26 cellular contexts compared by ENCODE assay signal in genomic region chr5:65728219-65728618, GRCh38. TPM values are rescaled to one million over a fixed set of nuclear protein-coding genes. Genes with fewer than 3 reads are reported as not detected.
DNase-seq lines count a peak whose midpoint lies in the region; FAIRE-seq and TF ChIP-seq lines count a peak whose summit lies in the region.
"Had no signal": no experiment of that assay in that cellular context is flagged by ENCODE, and none has a peak within 500 bp of the region (broad histone marks: within the 10 kb centered on the region; RNA-seq: fewer than 3 reads in every experiment).

No MANE protein-coding gene starts in this region.

- BruUV-seq in mammary epithelial cell (replicated peaks; lab: Mats Ljungman, UMichigan) = no TSS peak

- in situ Hi-C loops in mammary epithelial cell (cut with MboI; ENCODE audit: low sequenced_read_pairs in 2 of 2) = no loop called here

- CTCF ChIA-PET in mammary epithelial cell (lab: Charles Lee; ENCODE audit: low non-redundant PET) = no interaction called here

- no peaks in the 10 kb centered on the region for H3K36me3 Mint-ChIP-seq in astrocyte (ENCODE audit: low read depth, unreplicated experiment)

- H3K36me3 ChIP-seq in mammary epithelial cell (ENCODE audit: insufficient read depth, low read length) (peaks cover 5% of the 10 kb centered on the region), breast epithelium (no peaks in the 10 kb centered on the region), astrocyte (ENCODE audit: insufficient read depth, low read length) (no peaks in the 10 kb centered on the region)

- H3K4me3 ChIP-seq in mammary epithelial cell (replicated peaks in 1 of 3; ENCODE audit: insufficient read depth in 1 of 3, low read depth in 2 of 3, low read length in 3 of 3) (no peak overlapping the region), breast epithelium (no peak overlapping the region), astrocyte (ENCODE audit: insufficient read depth, low read depth, low read length) (no peak overlapping the region), fibroblast of pulmonary artery (replicated peaks; ENCODE audit: low read depth, low read length) (no peak overlapping the region)
- H3K4me3 ChIP-seq: GM12878, PC-9, SJSA1 had no signal

- no peak for TF ChIP-seq CTCF in mammary epithelial cell (conservative IDR thresholded peaks at IDR 0.05 in 1 of 2, IDR thresholded peaks at IDR 0.05 in 1 of 2; ENCODE audit: extremely low read depth in 1 of 2, insufficient read depth in 1 of 2, low read depth in 1 of 2, low read length in 2 of 2)
- TF ChIP-seq CTCF in breast epithelium (IDR thresholded peaks at IDR 0.05) = no peak
- no peak for TF ChIP-seq CTCF in astrocyte (IDR thresholded peaks at IDR 0.05; ENCODE audit: insufficient read depth, low read depth, low read length)
- no peak for TF ChIP-seq CTCF in fibroblast of pulmonary artery (IDR thresholded peaks at IDR 0.05; ENCODE audit: low read length, missing control alignments)

- H3K4me3 Mint-ChIP-seq in astrocyte (ENCODE audit: unreplicated experiment) = no peak overlapping the region
- H3K4me3 Mint-ChIP-seq: CD4-positive, CD25-positive, alpha-beta regulatory T cell had no signal

- H3K4me2 ChIP-seq in mammary epithelial cell (ENCODE audit: insufficient read depth, low read depth, low read length) (peak overlapping the region; percentile 6), astrocyte (ENCODE audit: low read length) (peak overlapping the region; percentile 3)
- H3K4me2 ChIP-seq: PC-9 had no signal

- no peak overlapping the region for H3K9ac ChIP-seq in mammary epithelial cell (ENCODE audit: insufficient read depth, low read length)
- H3K9ac ChIP-seq in astrocyte (ENCODE audit: low read length) = no peak overlapping the region

- no peak for TF ChIP-seq POLR2A in breast epithelium (IDR thresholded peaks at IDR 0.05)

- H3K9me3 ChIP-seq in mammary epithelial cell (replicated peaks; ENCODE audit: insufficient read depth, low read length) (no peaks in the 10 kb centered on the region), breast epithelium (no peaks in the 10 kb centered on the region), astrocyte (ENCODE audit: insufficient read depth, low read depth, low read length) (no peaks in the 10 kb centered on the region)
- H3K9me3 ChIP-seq: SJSA1 had no signal

- peaks cover 2% of the 10 kb centered on the region for H3K9me3 Mint-ChIP-seq in astrocyte (ENCODE audit: unreplicated experiment)
- H3K9me3 Mint-ChIP-seq: CD4-positive, CD25-positive, alpha-beta regulatory T cell had no signal

- no peaks in the 10 kb centered on the region for H3K27me3 ChIP-seq in mammary epithelial cell (ENCODE audit: insufficient read depth, low read length)
- H3K27me3 ChIP-seq in breast epithelium = no peaks in the 10 kb centered on the region
- H3K27me3 ChIP-seq in astrocyte (ENCODE audit: insufficient read depth, low read length) = no peaks in the 10 kb centered on the region
- H3K27me3 ChIP-seq: SJSA1 had no signal

- 54% methylated on average over 1 of the region's 1 CpG for WGBS in mammary epithelial cell (ENCODE audit: low coverage, missing lambda C conversion rate)

- H3K27me3 Mint-ChIP-seq in astrocyte (ENCODE audit: low read depth, unreplicated experiment) = no peaks in the 10 kb centered on the region
- H3K27me3 Mint-ChIP-seq: CD4-positive, CD25-positive, alpha-beta regulatory T cell had no signal

- H3K27ac ChIP-seq in mammary epithelial cell (ENCODE audit: insufficient read depth, low read depth, low read length) (no peak overlapping the region), breast epithelium (no peak overlapping the region), astrocyte (ENCODE audit: low read depth, low read length) (no peak overlapping the region)
- H3K27ac ChIP-seq: 22Rv1, PC-9, SJSA1 had no signal

- H3K4me1 Mint-ChIP-seq in astrocyte (ENCODE audit: low read depth, unreplicated experiment) = peaks cover 15% of the 10 kb centered on the region

- no peak for FAIRE-seq in astrocyte (lab: Jason Lieb, UNC)
- FAIRE-seq: GM12878 had no signal

- no peak overlapping the region for H2AFZ ChIP-seq in mammary epithelial cell (ENCODE audit: low read depth, low read length)
- H2AFZ ChIP-seq in astrocyte (ENCODE audit: low read depth, low read length) = no peak overlapping the region
- H2AFZ ChIP-seq: PC-9 had no signal

- intact Hi-C loops in mammary epithelial cell (cut with micrococcal nuclease) (no loop called here), breast epithelium (cut with DNase I; ENCODE audit: low total_unique reads) (no loop called here)

- dilution Hi-C loops in mammary epithelial cell (cut with HindIII; ENCODE audit: low sequenced_read_pairs) = no loop called here

- DNase-seq in mammary epithelial cell (no peak), breast epithelium (ENCODE audit: low spot score in 2 of 2) (no peak), astrocyte (ENCODE audit: low read depth) (peak; percentile 30), fibroblast of pulmonary artery (ENCODE audit: low read depth) (peak; percentile 18), NCI-H526 treated with DMSO at 0.1 percent for 48 hours (lab: John Stamatoyannopoulos, UW) (no peak), putamen (ENCODE audit: low spot score) (no peak), DMS53 treated with DMSO at 0.1 percent for 48 hours (lab: John Stamatoyannopoulos, UW; ENCODE audit: unreplicated experiment) (no peak), GOT3 (lab: John Stamatoyannopoulos, UW) (no peak)
- DNase-seq: ACHN; CD4-positive, CD25-positive, alpha-beta regulatory T cell; DMS153; GDM1; Karpas-422; NCI-H1105; NCI-H1436 treated with DMSO at 0.1 percent for 48 hours; NCI-H187 treated with DMSO at 0.1 percent for 48 hours; NCI-H2171 treated with DMSO at 0.1 percent for 48 hours; NCI-H345; NCI-H524; NCI-H774; NK-92 treated with Interleukin-12 subunit alpha and Interleukin-12 subunit beta, amount 100 ng/mL, for 24 hours; Right ventricle myocardium superior had no signal

- H3K79me2 ChIP-seq in mammary epithelial cell (ENCODE audit: insufficient read depth, low read length) (peaks cover 72% of the 10 kb centered on the region), astrocyte (ENCODE audit: insufficient read depth, low read length) (peaks cover 79% of the 10 kb centered on the region)

- peaks cover 1% of the 10 kb centered on the region for H3K4me1 ChIP-seq in mammary epithelial cell (ENCODE audit: insufficient read depth, low read length)
- no peaks in the 10 kb centered on the region for H3K4me1 ChIP-seq in breast epithelium
- no peaks in the 10 kb centered on the region for H3K4me1 ChIP-seq in astrocyte (ENCODE audit: insufficient read depth, low read length)

- no peaks in the 10 kb centered on the region for H4K20me1 ChIP-seq in mammary epithelial cell (ENCODE audit: insufficient read depth, low read length)
- H4K20me1 ChIP-seq in astrocyte (ENCODE audit: insufficient read depth, low read length) = peaks cover 15% of the 10 kb centered on the region

- no peak overlapping the region for H3K27ac Mint-ChIP-seq in astrocyte (ENCODE audit: unreplicated experiment)
- H3K27ac Mint-ChIP-seq: CD4-positive, CD25-positive, alpha-beta regulatory T cell had no signal

RNA-seq across cellular contexts. Expression of gene NLN, which starts 6.2 kb away (rescaled TPM):
- total RNA-seq in mammary epithelial cell (10 to 100 TPM; 25.5 to 37.0 TPM), breast epithelium (10 to 100 TPM; 12.8 to 15.7 (median 14.9) TPM), astrocyte (59.3 and 65.2 TPM in 2 replicates)
- polyA plus RNA-seq in mammary epithelial cell = 23.5 TPM
- 37.0 TPM for polyA minus RNA-seq in mammary epithelial cell

RNA-seq across cellular contexts. Expression of gene SGTB, which starts 6.3 kb away (rescaled TPM):
- total RNA-seq in mammary epithelial cell (10 to 100 TPM; 15.2 to 20.9 TPM), breast epithelium (10 to 100 TPM in 1 of 3 donors, 1 to 10 TPM in 2; 7.9 to 10.5 (median 8.2) TPM), astrocyte (29.5 and 31.7 TPM in 2 replicates)
- polyA plus RNA-seq in mammary epithelial cell = 5.1 TPM
- polyA minus RNA-seq in mammary epithelial cell = 13.4 TPM

Comparison
In these comparisons a context has a peak if more than half of its experiments do, and no peak if none do; other contexts are left out.
1. DNase-seq: peak in astrocyte (single experiment) and fibroblast of pulmonary artery (single experiment); none in mammary epithelial cell (single experiment), breast epithelium (0 of 2), NCI-H526 treated with DMSO at 0.1 percent for 48 hours (single experiment), putamen (single experiment), DMS53 treated with DMSO at 0.1 percent for 48 hours (single experiment) and GOT3 (single experiment).